29 cellular contexts compared by ENCODE assay signal in genomic region chr14:28113311-28113710, GRCh38.
DNase-seq lines count a peak whose midpoint lies in the region; ATAC-seq, FAIRE-seq and TF ChIP-seq lines count a peak whose summit lies in the region.
"Had no signal": no experiment of that assay in that cellular context is flagged by ENCODE, and none has a peak within 500 bp of the region (broad histone marks: within the 10 kb centered on the region; RNA-seq: fewer than 3 reads in every experiment).

No MANE protein-coding gene starts in this region.

- no peak for TF ChIP-seq EP300 in HepG2 (IDR thresholded peaks at IDR 0.05; ENCODE audit: low read depth in 2 of 2, low read length in 2 of 2)
- no peak for TF ChIP-seq EP300 in HepG2 (CRISPR knock-in tag; IDR thresholded peaks at IDR 0.05; ENCODE audit: borderline replicate concordance)
- TF ChIP-seq EP300 in A549 (IDR thresholded peaks at IDR 0.05), result no peak

- H3K27ac ChIP-seq in HepG2 (ENCODE audit: extremely low read length, insufficient read depth, low read length), result no peak overlapping the region
- no peak overlapping the region for H3K27ac ChIP-seq in right lobe of liver
- no peak overlapping the region for H3K27ac ChIP-seq in A549
- H3K27ac ChIP-seq: 22Rv1; BLaER1; BLaER1 treated with 17β-estradiol and CSF1 and Interleukin-3, amounts not matched to agents 10 nM and 100 nM; C4-2B had no signal

- H3K4me1 ChIP-seq in HepG2 (ENCODE audit: insufficient read depth, low read length) (no peaks in the 10 kb centered on the region), right lobe of liver (no peaks in the 10 kb centered on the region), A549 (no peaks in the 10 kb centered on the region)
- H3K4me1 ChIP-seq: BE2C; BLaER1; BLaER1 treated with 17β-estradiol and CSF1 and Interleukin-3, amounts not matched to agents 10 nM and 100 nM; Caco-2 had no signal

- DNase-seq in HepG2 (ENCODE audit: low spot score), result no peak
- DNase-seq in right lobe of liver, result no peak
- DNase-seq in A549 (ENCODE audit: low read depth in 1 of 2, low spot score in 1 of 2), result no peak
- DNase-seq in EL, result no peak
- DNase-seq: 8988T; ACHN; AML-193; BE2C; C1 segment of cervical spinal cord; Caco-2; Calu3; CD4-positive, alpha-beta memory T cell; CD4-positive, alpha-beta T cell; CD4-positive, CD25-positive, alpha-beta regulatory T cell; CD8-positive, alpha-beta memory T cell; CD8-positive, alpha-beta T cell; COR-L47; DMS 273 treated with DMSO at 0.1 percent for 48 hours; DMS153; DMS53; DMS79; DMS79 treated with DMSO at 0.1 percent for 48 hours; DND-41 had no signal

- no peaks in the 10 kb centered on the region for H3K79me2 ChIP-seq in HepG2 (ENCODE audit: insufficient read depth, low read length)

- H3K4me3 ChIP-seq in HepG2 (replicated peaks in 1 of 3; ENCODE audit: insufficient read depth in 1 of 3, low read depth in 2 of 3, low read length in 3 of 3) (no peak overlapping the region), right lobe of liver (no peak overlapping the region), A549 (no peak overlapping the region)
- H3K4me3 ChIP-seq: BLaER1; BLaER1 treated with 17β-estradiol and CSF1 and Interleukin-3, amounts not matched to agents 10 nM and 100 nM had no signal

- H2AFZ ChIP-seq in HepG2 (ENCODE audit: low read length), result no peak overlapping the region

- intact Hi-C loops in HepG2 (cut with micrococcal nuclease; ENCODE audit: unreplicated experiment), result no loop called here
- intact Hi-C loops in right lobe of liver (cut with DNase I), result no loop called here

- in situ Hi-C loops in HepG2 (cut with HindIII; ENCODE audit: extremely low pct_ligation_motif_present, low pct_unique_long_range_greater_than_20kb), result no loop called here

- ATAC-seq in HepG2 (no peak), right lobe of liver (no peak), A549 (no peak)
- ATAC-seq: CD8-positive, alpha-beta T cell had no signal

- H3K27me3 ChIP-seq in HepG2 (ENCODE audit: control insufficient read depth in 1 of 2, insufficient read depth in 2 of 2, low read length in 2 of 2) (no peaks in the 10 kb centered on the region), right lobe of liver (no peaks in the 10 kb centered on the region)
- H3K27me3 ChIP-seq: BE2C; BLaER1; BLaER1 treated with 17β-estradiol and CSF1 and Interleukin-3, amounts not matched to agents 10 nM and 100 nM had no signal

- 2% methylated on average over 2 of the region's 2 CpGs for WGBS in HepG2 (ENCODE audit: low lambda C conversion rate)
- WGBS in right lobe of liver (ENCODE audit: insufficient coverage, low coverage, low lambda C conversion rate, missing lambda C conversion rate), result 42% methylated on average over 2 of the region's 2 CpGs
- 34% methylated on average over 2 of the region's 2 CpGs for WGBS in A549 (ENCODE audit: missing lambda C conversion rate)

- CTCF ChIA-PET in HepG2 (lab: Yijun Ruan, JAX; ENCODE audit: low intra/inter-chr PET ratio, low total read pairs) (no interaction called here), A549 (lab: Yijun Ruan, JAX) (no interaction called here)

- H3K36me3 ChIP-seq in HepG2 (replicated peaks in 1 of 2; ENCODE audit: control insufficient read depth in 1 of 2, insufficient read depth in 2 of 2, low read length in 2 of 2) (no peaks in the 10 kb centered on the region), right lobe of liver (no peaks in the 10 kb centered on the region)
- H3K36me3 ChIP-seq: BE2C; BLaER1; BLaER1 treated with 17β-estradiol and CSF1 and Interleukin-3, amounts not matched to agents 10 nM and 100 nM had no signal

- TF ChIP-seq POLR2A in HepG2 (IDR thresholded peaks at IDR 0.05; ENCODE audit: insufficient read depth in 1 of 2, low read depth in 2 of 2, low read length in 2 of 2) (no peak), right lobe of liver (IDR thresholded peaks at IDR 0.05) (no peak), A549 (IDR thresholded peaks at IDR 0.05; ENCODE audit: low read length) (no peak)

- no peaks in the 10 kb centered on the region for H4K20me1 ChIP-seq in HepG2 (ENCODE audit: insufficient read depth, low read length)
- H4K20me1 ChIP-seq: BLaER1; BLaER1 treated with 17β-estradiol and CSF1 and Interleukin-3, amounts not matched to agents 10 nM and 100 nM had no signal

- TF ChIP-seq CTCF in HepG2 (CRISPR knock-in tag; IDR thresholded peaks at IDR 0.05), result no peak
- no peak for TF ChIP-seq CTCF in right lobe of liver (IDR thresholded peaks at IDR 0.05)
- no peak for TF ChIP-seq CTCF in A549 (IDR thresholded peaks at IDR 0.05)

- FAIRE-seq in HepG2 (lab: Jason Lieb, UNC) (no peak), A549 (lab: Jason Lieb, UNC) (no peak)
- FAIRE-seq: A204.1, D721Med had no signal

- no TSS peak for BruUV-seq in HepG2 (replicated peaks; lab: Mats Ljungman, UMichigan)

- peaks cover 94% of the 10 kb centered on the region for H3K9me3 ChIP-seq in HepG2 (ENCODE audit: low read length)
- no peaks in the 10 kb centered on the region for H3K9me3 ChIP-seq in right lobe of liver
- H3K9me3 ChIP-seq in A549, result no peaks in the 10 kb centered on the region
- H3K9me3 ChIP-seq: BE2C; BLaER1; BLaER1 treated with 17β-estradiol and CSF1 and Interleukin-3, amounts not matched to agents 10 nM and 100 nM; Caco-2 had no signal

- POLR2A ChIA-PET in HepG2 (lab: Yijun Ruan, JAX) (no interaction called here), A549 (lab: Yijun Ruan, JAX) (no interaction called here)

- no peak overlapping the region for H3K9ac ChIP-seq in HepG2 (ENCODE audit: insufficient read depth, low read depth, low read length)
- H3K9ac ChIP-seq: BLaER1; BLaER1 treated with 17β-estradiol and CSF1 and Interleukin-3, amounts not matched to agents 10 nM and 100 nM had no signal

- H3K4me2 ChIP-seq in HepG2 (ENCODE audit: low read depth, low read length) (no peak overlapping the region), A549 (no peak overlapping the region)
- H3K4me2 ChIP-seq: BLaER1; BLaER1 treated with 17β-estradiol and CSF1 and Interleukin-3, amounts not matched to agents 10 nM and 100 nM had no signal

- TF ChIP-seq RAD21 in HepG2 (CRISPR knock-in tag; IDR thresholded peaks at IDR 0.05), result no peak
- no peak for TF ChIP-seq RAD21 in A549 (conservative IDR thresholded peaks at IDR 0.05 in 1 of 2, IDR thresholded peaks at IDR 0.05 in 1 of 2)

TF ChIP-seq in HepG2, 621 proteins besides CTCF, POLR2A, EP300 and RAD21:
- TF ChIP-seq ZNF619 (CRISPR knock-in tag; IDR thresholded peaks at IDR 0.05), result no peak
- peak; percentile 77 to 79 for TF ChIP-seq MAFK (conservative IDR thresholded peaks at IDR 0.05 in 1 of 2, IDR thresholded peaks at IDR 0.05 in 1 of 2; ENCODE audit: low read length in 2 of 2)
- TF ChIP-seq MAFF (IDR thresholded peaks at IDR 0.05; ENCODE audit: low read depth, low read length), result peak; percentile 86
- TF ChIP-seq KAT8 (CRISPR knock-in tag; IDR thresholded peaks at IDR 0.05), result no peak
- TF ChIP-seq ATF7 (IDR thresholded peaks at IDR 0.05), result 0 out of 2 replicates have a peak, but pooled peaks have one; percentile 2
- TF ChIP-seq ATF7 (CRISPR knock-in tag; IDR thresholded peaks at IDR 0.05), result no peak

TF ChIP-seq in A549, 52 proteins besides CTCF, POLR2A, EP300 and RAD21:
- TF ChIP-seq HOXB5 (CRISPR knock-in tag; IDR thresholded peaks at IDR 0.05) (no peak), MAFK (IDR thresholded peaks at IDR 0.05; ENCODE audit: partially characterized antibody) (peak; percentile 6)

Comparison
In these comparisons a context has a peak if more than half of its experiments do, and no peak if none do; other contexts are left out.
1. Of the 38 proteins assayed by ChIP-seq in both HepG2 and A549: peak only in HepG2: none; only in A549: none; in both: MAFK; in neither: 37.